8 cellular contexts compared by ENCODE assay signal in the genomic region with DNA sequence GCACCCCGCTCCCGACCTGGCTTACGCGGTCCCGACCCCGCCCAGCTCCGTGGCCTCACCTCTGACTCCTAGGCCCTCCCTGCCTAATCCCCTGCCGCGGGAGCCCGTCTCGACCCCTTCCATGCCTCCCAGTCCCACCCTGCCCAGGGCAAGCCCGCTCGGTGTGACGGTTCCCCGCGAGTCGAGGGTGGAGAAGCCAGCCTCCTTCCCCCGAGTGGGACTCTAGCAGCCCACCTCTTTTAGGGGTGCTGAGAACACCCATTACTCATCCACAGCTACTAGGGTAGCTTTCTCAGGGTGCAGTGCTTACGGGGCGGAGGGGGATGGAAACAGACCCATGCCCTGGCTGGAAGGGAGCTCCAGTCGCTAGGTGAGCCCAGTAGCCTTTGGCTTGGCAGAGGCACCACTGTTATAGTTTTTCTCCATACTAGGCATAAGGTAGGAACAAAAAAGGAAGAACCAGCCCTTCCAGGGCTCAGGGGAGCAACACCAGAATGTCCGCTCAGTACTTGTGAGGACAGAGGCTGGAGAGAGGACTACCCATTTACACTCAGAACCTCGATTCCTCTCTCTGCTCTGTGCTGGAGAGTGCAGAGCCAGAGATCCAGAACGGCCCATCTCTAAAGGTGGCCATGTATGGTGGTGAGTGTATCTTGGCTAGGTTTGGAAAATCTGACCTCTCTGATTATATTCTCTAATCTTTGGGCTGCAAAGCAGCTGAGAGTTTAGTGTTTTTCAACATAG. TPM values are rescaled to one million over a fixed set of nuclear protein-coding genes. Genes with fewer than 3 reads are reported as not detected.
DNase-seq lines count a peak whose midpoint lies in the region; ATAC-seq and TF ChIP-seq lines count a peak whose summit lies in the region.

No MANE protein-coding gene starts in this region.

- no peaks in the 10 kb centered on the region for H3K9me3 ChIP-seq in CD8-positive, alpha-beta T cell (ENCODE audit: low read length)

- H3K9me3 Mint-ChIP-seq in CD8-positive, alpha-beta T cell: no peaks in the 10 kb centered on the region
- H3K9me3 Mint-ChIP-seq in activated naive CD4-positive, alpha-beta T cell treated with anti-CD3 and anti-CD28 coated beads, Interleukin-2, amount 50 U/mL, for 24 hours: peaks cover 4% of the 10 kb centered on the region

- no peaks in the 10 kb centered on the region for H3K27me3 ChIP-seq in CD8-positive, alpha-beta T cell (ENCODE audit: insufficient read depth, low read length)
- no peaks in the 10 kb centered on the region for H3K27me3 ChIP-seq in HL-60 (ENCODE audit: insufficient read depth, poor library complexity, severe bottlenecking)
- no peaks in the 10 kb centered on the region for H3K27me3 ChIP-seq in rectal smooth muscle tissue (ENCODE audit: control insufficient read depth, insufficient read depth, low read length)

- peaks cover 2% of the 10 kb centered on the region for H3K27me3 Mint-ChIP-seq in CD8-positive, alpha-beta T cell (ENCODE audit: low read depth)
- H3K27me3 Mint-ChIP-seq in activated naive CD4-positive, alpha-beta T cell treated with anti-CD3 and anti-CD28 coated beads, Interleukin-2, amount 50 U/mL, for 24 hours: peaks cover 4% of the 10 kb centered on the region

- H3K4me1 Mint-ChIP-seq in CD8-positive, alpha-beta T cell (ENCODE audit: low read depth): peaks cover 9% of the 10 kb centered on the region
- peaks cover 10% of the 10 kb centered on the region for H3K4me1 Mint-ChIP-seq in activated naive CD4-positive, alpha-beta T cell treated with anti-CD3 and anti-CD28 coated beads, Interleukin-2, amount 50 U/mL, for 24 hours

- H3K27ac Mint-ChIP-seq in CD8-positive, alpha-beta T cell: peak overlapping the region; percentile 88
- peak overlapping the region; percentile 84 for H3K27ac Mint-ChIP-seq in activated naive CD4-positive, alpha-beta T cell treated with anti-CD3 and anti-CD28 coated beads, Interleukin-2, amount 50 U/mL, for 24 hours

- intact Hi-C loops in CD8-positive, alpha-beta T cell (cut with DNase I, micrococcal nuclease): loop anchor here (1.0 to 5.0 kb wide), 6 partner anchors 19 to 375 kb away; a partner anchor contains a TSS
- intact Hi-C loops in left ventricle myocardium superior (cut with micrococcal nuclease): no loop called here

- POLR2A ChIA-PET in CD8-positive, alpha-beta T cell (lab: Charles Lee): interaction anchor here (0.9 to 8.2 kb wide), 10 partner anchors 8 to 82 kb away, joined by 3 to 103 read pairs (median 17); a partner anchor contains a TSS

- H3K4me3 Mint-ChIP-seq in CD8-positive, alpha-beta T cell: peak overlapping the region; percentile 99
- peak overlapping the region; percentile 89 for H3K4me3 Mint-ChIP-seq in activated naive CD4-positive, alpha-beta T cell treated with anti-CD3 and anti-CD28 coated beads, Interleukin-2, amount 50 U/mL, for 24 hours

- DNase-seq in CD8-positive, alpha-beta T cell: peak in 2 of 7 experiments; percentile 47 to 58
- peak in 1 of 2 experiments; percentile 13 for DNase-seq in HL-60 (ENCODE audit: low read depth in 1 of 2, low spot score in 1 of 2)
- DNase-seq in left ventricle myocardium superior: peak; percentile 61
- no peak for DNase-seq in OCI-M2 (lab: John Stamatoyannopoulos, UW; ENCODE audit: unreplicated experiment)
- no peak for DNase-seq in NCI-H2107 treated with DMSO at 0.1 percent for 48 hours (lab: John Stamatoyannopoulos, UW; ENCODE audit: unreplicated experiment)

- no peak for ATAC-seq in CD8-positive, alpha-beta T cell
- ATAC-seq in left ventricle myocardium superior (no peak), GM18870 (IDR thresholded peaks at IDR 0.05; ENCODE audit: unreplicated experiment) (no peak)

- TF ChIP-seq CTCF in CD8-positive, alpha-beta T cell (IDR thresholded peaks at IDR 0.05): no peak
- no peak for TF ChIP-seq CTCF in HL-60 (IDR thresholded peaks at IDR 0.05; ENCODE audit: insufficient read depth, low read length)

- H3K4me1 ChIP-seq in CD8-positive, alpha-beta T cell (ENCODE audit: insufficient read depth, low read length): peaks cover 10% of the 10 kb centered on the region
- peaks cover 11% of the 10 kb centered on the region for H3K4me1 ChIP-seq in rectal smooth muscle tissue (ENCODE audit: control insufficient read depth, insufficient read depth, low read length)

- H3K9ac ChIP-seq in rectal smooth muscle tissue (ENCODE audit: low read length): peak overlapping the region; percentile 7

- peak overlapping the region; percentile 38 for H3K27ac ChIP-seq in CD8-positive, alpha-beta T cell (ENCODE audit: low read depth, low read length)
- peak overlapping the region; percentile 82 for H3K27ac ChIP-seq in HL-60 (replicated peaks)
- peak overlapping the region; percentile 87 for H3K27ac ChIP-seq in rectal smooth muscle tissue (ENCODE audit: low read depth, low read length)

- H3K36me3 ChIP-seq in CD8-positive, alpha-beta T cell (ENCODE audit: insufficient read depth, low read length): peaks cover 8% of the 10 kb centered on the region
- H3K36me3 ChIP-seq in rectal smooth muscle tissue (ENCODE audit: control insufficient read depth, insufficient read depth, low read length): peaks cover 21% of the 10 kb centered on the region

- peak overlapping the region; percentile 64 for H3K4me3 ChIP-seq in CD8-positive, alpha-beta T cell (ENCODE audit: low read depth, low read length)
- peak overlapping the region; percentile 98 for H3K4me3 ChIP-seq in HL-60 (replicated peaks; ENCODE audit: insufficient read depth, low read length)
- H3K4me3 ChIP-seq in rectal smooth muscle tissue (ENCODE audit: low read length): peak overlapping the region; percentile 74

- H3K36me3 Mint-ChIP-seq in CD8-positive, alpha-beta T cell: peaks cover 41% of the 10 kb centered on the region
- peaks cover 6% of the 10 kb centered on the region for H3K36me3 Mint-ChIP-seq in activated naive CD4-positive, alpha-beta T cell treated with anti-CD3 and anti-CD28 coated beads, Interleukin-2, amount 50 U/mL, for 24 hours

- CTCF ChIA-PET in CD8-positive, alpha-beta T cell (lab: Charles Lee): interaction anchor here (1.1 to 2.4 kb wide), 5 partner anchors 11 to 33 kb away, joined by 3 to 9 read pairs (median 4); a partner anchor contains a TSS

RNA-seq across cellular contexts. Expression of a gene that starts 0.6 kb away (rescaled TPM):
- 1 to 10 TPM; 8.0 to 9.7 TPM for total RNA-seq in CD8-positive, alpha-beta T cell
- total RNA-seq in left ventricle myocardium superior: 9.4 TPM

RNA-seq across cellular contexts. Expression of a gene that starts 19.3 kb away (rescaled TPM):
- total RNA-seq in CD8-positive, alpha-beta T cell: 10 to 100 TPM; 26.5 to 27.4 TPM
- 30.9 TPM for total RNA-seq in left ventricle myocardium superior

RNA-seq across cellular contexts. Expression of a gene that starts 19.4 kb away (rescaled TPM):
- 100 to 1,000 TPM; 252 to 260 TPM for total RNA-seq in CD8-positive, alpha-beta T cell
- total RNA-seq in left ventricle myocardium superior: 374 TPM

RNA-seq across cellular contexts. Expression of a gene that starts 26.3 kb away (rescaled TPM):
- total RNA-seq in CD8-positive, alpha-beta T cell: under 1 TPM in 1 of 2 experiments, not detected in 1; 0.11 TPM
- 15.7 TPM for total RNA-seq in left ventricle myocardium superior

RNA-seq across cellular contexts. Expression of a gene that starts 34.5 kb away (rescaled TPM):
- 1 to 10 TPM in 1 of 2 experiments, under 1 TPM in 1; 0.42 to 1.9 TPM for total RNA-seq in CD8-positive, alpha-beta T cell
- total RNA-seq in left ventricle myocardium superior: 4.0 TPM
